ENCODE assay signal across 10 cellular contexts in genomic region chr3:46386206-46386605, GRCh38. TPM values are rescaled to one million over a fixed set of nuclear protein-coding genes. Genes with fewer than 3 reads are reported as not detected.
DNase-seq lines count a peak whose midpoint lies in the region; TF ChIP-seq lines count a peak whose summit lies in the region.
"Had no signal": no experiment of that assay in that cellular context is flagged by ENCODE, and none has a peak within 500 bp of the region (broad histone marks: within the 10 kb centered on the region; RNA-seq: fewer than 3 reads in every experiment).

No MANE protein-coding gene starts in this region.

- no peak overlapping the region for H2AFZ ChIP-seq in Loucy (ENCODE audit: low read length)

- peak overlapping the region; percentile 26 for H3K9ac ChIP-seq in Loucy (ENCODE audit: low read depth, low read length, poor library complexity, severe bottlenecking)

- no peaks in the 10 kb centered on the region for H3K36me3 ChIP-seq in Loucy (ENCODE audit: insufficient read depth, low read length)
- no peaks in the 10 kb centered on the region for H3K36me3 ChIP-seq in brain microvascular endothelial cell (replicated peaks)
- H3K36me3 ChIP-seq: gastroesophageal sphincter had no signal

- DNase-seq in NCI-H1105 treated with DMSO at 0.1 percent for 48 hours (lab: John Stamatoyannopoulos, UW) (peak; percentile 11), NCI-H1105 (lab: John Stamatoyannopoulos, UW) (no peak), brain microvascular endothelial cell (peak; percentile 54), pons (ENCODE audit: low spot score) (peak; percentile 72), activated gamma-delta T cell treated with Interleukin-2 at 50 U/mL for 16 hours (no peak), SK-N-DZ (ENCODE audit: low spot score) (no peak), posterior vena cava (ENCODE audit: low spot score) (no peak)

- no peaks in the 10 kb centered on the region for H3F3A ChIP-seq in Loucy (ENCODE audit: low read depth)

- in situ Hi-C loops in brain microvascular endothelial cell (cut with HindIII; ENCODE audit: low pct_ligation_motif_present, low sequenced_read_pairs), result no loop called here

- H3K4me2 ChIP-seq in Loucy (ENCODE audit: low read depth, low read length, poor library complexity, severe bottlenecking), result peak overlapping the region; percentile 36

- H3K79me2 ChIP-seq in Loucy (ENCODE audit: insufficient read depth, low read length), result no peaks in the 10 kb centered on the region

- TF ChIP-seq CTCF in Loucy (conservative IDR thresholded peaks at IDR 0.05; ENCODE audit: low read length), result no peak
- TF ChIP-seq CTCF in brain microvascular endothelial cell (IDR thresholded peaks at IDR 0.05; ENCODE audit: low read depth, low read length, missing control alignments), result no peak

- no peaks in the 10 kb centered on the region for H4K20me1 ChIP-seq in Loucy (ENCODE audit: insufficient read depth, low read length, poor library complexity, severe bottlenecking)

- no peaks in the 10 kb centered on the region for H3K9me3 ChIP-seq in Loucy (ENCODE audit: insufficient read depth, low read depth, low read length)
- H3K9me3 ChIP-seq: gastroesophageal sphincter had no signal

- intact Hi-C loops in posterior vena cava (cut with DNase I), result no loop called here

- H3K4me1 ChIP-seq in Loucy (ENCODE audit: insufficient read depth, low read length, poor library complexity, severe bottlenecking), result peaks cover 39% of the 10 kb centered on the region

- no peak overlapping the region for H3K27ac ChIP-seq in brain microvascular endothelial cell
- H3K27ac ChIP-seq: gastroesophageal sphincter had no signal

- no peaks in the 10 kb centered on the region for H3K9me2 ChIP-seq in Loucy (replicated peaks; ENCODE audit: low read depth, low read length)

- H3K27me3 ChIP-seq in Loucy (ENCODE audit: insufficient read depth, low read length, poor library complexity, severe bottlenecking) (no peaks in the 10 kb centered on the region), brain microvascular endothelial cell (replicated peaks) (no peaks in the 10 kb centered on the region)

- H3K4me3 ChIP-seq in Loucy (ENCODE audit: low read length, poor library complexity, severe bottlenecking), result no peak overlapping the region
- no peak overlapping the region for H3K4me3 ChIP-seq in brain microvascular endothelial cell (ENCODE audit: low read depth, low read length)
- H3K4me3 ChIP-seq: gastroesophageal sphincter had no signal

RNA-seq across cellular contexts. Expression of gene CCR5, which starts 15.5 kb away (rescaled TPM):
- polyA plus RNA-seq in SK-N-DZ (2014; cell fraction: cytosol; rRNA removed), result not detected in 2 replicates
- polyA plus RNA-seq in SK-N-DZ (2014; cell fraction: nucleus; rRNA removed), result not detected in 2 replicates
- 1 to 10 TPM; 1.9 to 2.1 TPM for total RNA-seq in posterior vena cava
- total RNA-seq: neural crest cell had no signal

RNA-seq across cellular contexts. Expression of gene CCRL2, which starts 20.9 kb away (rescaled TPM):
- polyA plus RNA-seq in SK-N-DZ (2014; cell fraction: cytosol; rRNA removed), result not detected in 2 replicates
- polyA plus RNA-seq in SK-N-DZ (2014; cell fraction: nucleus; rRNA removed), result not detected in 2 replicates
- total RNA-seq in posterior vena cava, result 1 to 10 TPM; 2.0 to 2.4 TPM
- total RNA-seq: neural crest cell had no signal

RNA-seq across cellular contexts. Expression of gene CCR2, which starts 32.3 kb away (rescaled TPM):
- not detected in 2 replicates for polyA plus RNA-seq in SK-N-DZ (2014; cell fraction: cytosol; rRNA removed)
- not detected in 2 replicates for polyA plus RNA-seq in SK-N-DZ (2014; cell fraction: nucleus; rRNA removed)
- total RNA-seq in posterior vena cava, result 1 to 10 TPM; 1.7 to 2.5 TPM
- total RNA-seq: neural crest cell had no signal

Comparison
In these comparisons a context has a peak if more than half of its experiments do, and no peak if none do; other contexts are left out.
1. DNase-seq: peak in NCI-H1105 treated with DMSO at 0.1 percent for 48 hours (single experiment), brain microvascular endothelial cell (single experiment) and pons (single experiment); none in NCI-H1105 (single experiment), activated gamma-delta T cell treated with Interleukin-2 at 50 U/mL for 16 hours (single experiment), SK-N-DZ (single experiment) and posterior vena cava (single experiment).